Comparison of ENCODE assay signal across 1 cellular context in the genomic region with DNA sequence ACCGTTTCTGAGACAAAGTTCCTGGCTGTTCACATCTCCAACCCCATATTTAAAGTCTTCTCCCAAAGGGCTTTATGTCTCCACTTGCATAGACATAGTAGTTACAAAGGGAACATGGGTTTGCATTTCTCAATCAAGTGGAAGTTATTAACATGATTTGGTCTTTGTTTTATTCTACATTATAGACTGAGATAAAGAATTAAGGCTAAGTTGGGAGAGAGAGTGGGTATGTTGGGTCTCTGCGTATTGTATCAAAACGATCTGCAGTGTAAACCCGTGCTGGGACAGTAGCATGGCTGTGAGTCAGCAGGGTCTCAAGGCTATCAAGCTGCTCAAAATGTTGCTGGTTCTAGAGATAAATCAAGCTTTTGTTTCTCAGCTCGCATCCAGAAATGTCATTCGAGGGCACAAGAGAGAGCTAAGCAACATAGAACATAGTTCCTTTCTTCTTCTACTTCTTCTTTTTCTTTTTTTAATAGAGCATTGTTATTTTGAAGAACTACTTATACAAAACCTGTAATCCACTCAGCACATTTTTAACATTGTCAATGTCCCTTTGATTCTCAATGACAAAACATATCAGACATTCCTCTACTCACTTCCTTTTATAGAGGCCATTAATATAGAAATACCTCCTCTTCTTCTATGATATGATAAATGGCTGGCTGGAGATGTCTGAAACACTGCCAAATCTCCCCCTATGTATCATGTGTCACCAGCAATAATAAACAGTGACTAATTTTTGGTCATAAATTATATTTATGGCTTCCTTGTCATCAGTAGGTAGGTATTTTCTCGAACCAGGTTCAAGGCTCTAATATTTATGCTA.
TF ChIP-seq lines count a peak whose summit lies in the region.

No MANE protein-coding gene starts in this region.

TF ChIP-seq in H1, 55 proteins besides CTCF, POLR2A, EP300 and RAD21:
- TF ChIP-seq RFX5 (IDR thresholded peaks at IDR 0.05; ENCODE audit: borderline replicate concordance, low read depth, low read length) (no peak), SP4 (IDR thresholded peaks at IDR 0.05; ENCODE audit: low read length) (no peak), SIN3A (conservative IDR thresholded peaks at IDR 0.05 in 1 of 2, IDR thresholded peaks at IDR 0.05 in 1 of 2; ENCODE audit: low read depth in 1 of 2, low read length in 2 of 2) (no peak), CREB1 (IDR thresholded peaks at IDR 0.05) (no peak), ZNF274 (IDR thresholded peaks at IDR 0.05; ENCODE audit: borderline replicate concordance, extremely low read depth, low read length) (no peak), CHD7 (IDR thresholded peaks at IDR 0.05; ENCODE audit: insufficient replicate concordance, low read length) (no peak), EZH2 (IDR thresholded peaks at IDR 0.05; ENCODE audit: low read depth, low read length, severe bottlenecking) (no peak), RXRA (IDR thresholded peaks at IDR 0.05; ENCODE audit: insufficient read depth, low read depth, low read length) (no peak), RNF2 (IDR thresholded peaks at IDR 0.05; ENCODE audit: borderline replicate concordance, low read depth, low read length, missing control alignments, poor library complexity, severe bottlenecking) (no peak), KDM4A (IDR thresholded peaks at IDR 0.05; ENCODE audit: low read depth, low read length, severe bottlenecking) (no peak), GTF2F1 (IDR thresholded peaks at IDR 0.05; ENCODE audit: borderline replicate concordance, low read depth, low read length) (no peak), BRCA1 (IDR thresholded peaks at IDR 0.05; ENCODE audit: low read depth, low read length) (no peak), TAF1 (IDR thresholded peaks at IDR 0.05; ENCODE audit: low read depth, low read length) (no peak), SP2 (IDR thresholded peaks at IDR 0.05; ENCODE audit: low read length) (no peak), JUND (IDR thresholded peaks at IDR 0.05; ENCODE audit: low read length) (no peak)
- TF ChIP-seq, protein P1, sequence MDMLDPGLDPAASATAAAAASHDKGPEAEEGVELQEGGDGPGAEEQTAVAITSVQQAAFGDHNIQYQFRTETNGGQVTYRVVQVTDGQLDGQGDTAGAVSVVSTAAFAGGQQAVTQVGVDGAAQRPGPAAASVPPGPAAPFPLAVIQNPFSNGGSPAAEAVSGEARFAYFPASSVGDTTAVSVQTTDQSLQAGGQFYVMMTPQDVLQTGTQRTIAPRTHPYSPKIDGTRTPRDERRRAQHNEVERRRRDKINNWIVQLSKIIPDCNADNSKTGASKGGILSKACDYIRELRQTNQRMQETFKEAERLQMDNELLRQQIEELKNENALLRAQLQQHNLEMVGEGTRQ (IDR thresholded peaks at IDR 0.05; ENCODE audit: low read length) = no peak
- TF ChIP-seq, protein P2, sequence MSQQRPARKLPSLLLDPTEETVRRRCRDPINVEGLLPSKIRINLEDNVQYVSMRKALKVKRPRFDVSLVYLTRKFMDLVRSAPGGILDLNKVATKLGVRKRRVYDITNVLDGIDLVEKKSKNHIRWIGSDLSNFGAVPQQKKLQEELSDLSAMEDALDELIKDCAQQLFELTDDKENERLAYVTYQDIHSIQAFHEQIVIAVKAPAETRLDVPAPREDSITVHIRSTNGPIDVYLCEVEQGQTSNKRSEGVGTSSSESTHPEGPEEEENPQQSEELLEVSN (IDR thresholded peaks at IDR 0.05) = no peak
